Comparison of ENCODE assay signal across 10 cellular contexts in the genomic region with DNA sequence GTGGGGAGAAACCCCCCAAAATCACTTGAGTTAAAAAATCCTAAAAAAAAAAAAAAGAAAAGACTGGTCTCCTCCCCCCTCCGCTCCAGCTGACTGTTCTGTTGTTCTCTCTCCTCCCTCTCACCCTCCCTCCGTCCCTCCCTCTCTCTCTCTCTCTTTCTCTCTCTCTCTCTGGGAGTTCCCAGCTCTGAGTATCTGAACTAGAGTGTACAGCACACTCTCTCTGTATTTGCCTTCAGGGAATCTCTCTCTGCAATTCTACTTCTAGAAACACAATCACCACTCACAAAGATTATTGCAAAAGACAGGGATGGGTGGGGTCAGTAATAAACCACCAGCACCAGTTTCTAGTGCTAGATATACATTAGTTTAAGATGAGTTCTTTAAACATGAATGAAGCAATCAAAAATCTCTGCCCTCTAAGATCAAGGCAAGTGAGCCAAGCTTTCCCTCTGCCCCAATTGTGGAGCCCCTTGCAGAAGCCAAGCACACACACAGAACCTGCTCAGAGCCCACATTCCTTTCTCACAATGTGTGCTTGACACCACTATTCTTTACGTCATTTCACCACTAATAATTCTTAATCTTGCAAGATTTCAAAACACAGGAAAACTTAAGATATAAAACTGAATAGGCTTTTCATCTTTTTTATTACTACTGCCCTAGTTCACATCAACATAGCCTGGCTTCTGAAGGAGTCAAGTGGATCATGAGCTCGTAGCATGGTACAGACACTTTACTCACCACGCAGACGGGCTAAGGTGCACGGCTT.
DNase-seq lines count a peak whose midpoint lies in the region; ATAC-seq and TF ChIP-seq lines count a peak whose summit lies in the region.
"Had no signal": no experiment of that assay in that cellular context is flagged by ENCODE, and none has a peak within 500 bp of the region (broad histone marks: within the 10 kb centered on the region; RNA-seq: fewer than 3 reads in every experiment).

No MANE protein-coding gene starts in this region.

- TF ChIP-seq CTCF in AG09319 (IDR thresholded peaks at IDR 0.05; ENCODE audit: low read depth, low read length) (no peak), PC-9 (conservative IDR thresholded peaks at IDR 0.05) (peak; percentile 54), fibroblast of the aortic adventitia (IDR thresholded peaks at IDR 0.05; ENCODE audit: insufficient read depth, low read length) (no peak), osteoblast (IDR thresholded peaks at IDR 0.05; ENCODE audit: extremely low read depth, low read depth, low read length) (no peak)

- POLR2A ChIA-PET in PC-9 (lab: Charles Lee; ENCODE audit: unreplicated experiment), result interaction anchor here (0.5 to 0.6 kb wide), 2 partner anchors 19 to 182 kb away, joined by 4 to 6 read pairs; no protein-coding TSS in a partner anchor

- BruUV-seq in PC-9 (replicated peaks; lab: Mats Ljungman, UMichigan), result no TSS peak

- H2AFZ ChIP-seq in PC-9 (no peak overlapping the region), osteoblast (ENCODE audit: low read length) (no peak overlapping the region)

- H3K36me3 ChIP-seq in PC-9 (ENCODE audit: low read depth), result peaks cover 9% of the 10 kb centered on the region; the same call in 1 of the 2 replicates
- no peaks in the 10 kb centered on the region for H3K36me3 ChIP-seq in osteoblast (ENCODE audit: insufficient read depth, low read length)
- H3K36me3 ChIP-seq: right lobe of liver had no signal

- H3K27ac ChIP-seq in PC-9 (peak overlapping the region; percentile 94), osteoblast (ENCODE audit: low read depth, low read length) (peak overlapping the region; percentile 17)
- H3K27ac ChIP-seq: right lobe of liver had no signal

- ATAC-seq in GM19455 (IDR thresholded peaks at IDR 0.05; ENCODE audit: unreplicated experiment) (no peak), HG02973 (IDR thresholded peaks at IDR 0.05; ENCODE audit: unreplicated experiment) (no peak)
- ATAC-seq: HCT116 had no signal

- H3K4me3 ChIP-seq in PC-9, result peak overlapping the region; percentile 33; the same call in 1 of the 2 replicates
- H3K4me3 ChIP-seq in fibroblast of the aortic adventitia (ENCODE audit: low read depth, low read length), result peak overlapping the region; percentile 50
- peak overlapping the region; percentile 36 for H3K4me3 ChIP-seq in osteoblast (ENCODE audit: insufficient read depth, low read length)
- H3K4me3 ChIP-seq: right lobe of liver had no signal

- H3K9me3 ChIP-seq in PC-9 (ENCODE audit: insufficient read depth, low read depth), result no peaks in the 10 kb centered on the region
- no peaks in the 10 kb centered on the region for H3K9me3 ChIP-seq in osteoblast (ENCODE audit: low read depth, low read length)
- H3K9me3 ChIP-seq: right lobe of liver had no signal

- peaks cover 47% of the 10 kb centered on the region for H3F3A ChIP-seq in PC-9 (ENCODE audit: insufficient read depth, low read depth)

- H3K79me2 ChIP-seq in PC-9 (ENCODE audit: low read depth) (peaks cover 92% of the 10 kb centered on the region), osteoblast (ENCODE audit: insufficient read depth, low read length) (peaks cover 85% of the 10 kb centered on the region)

- H3K4me2 ChIP-seq in PC-9, result peak overlapping the region; percentile 73
- peak overlapping the region; percentile 66 for H3K4me2 ChIP-seq in osteoblast (ENCODE audit: insufficient read depth, low read length)

- CTCF ChIA-PET in PC-9 (lab: Charles Lee), result interaction anchor here (0.6 kb wide), 1 partner anchor 25 kb away, joined by 3 read pairs; no protein-coding TSS in a partner anchor

- H3K27me3 ChIP-seq in PC-9 (ENCODE audit: insufficient read depth, low read depth), result no peaks in the 10 kb centered on the region
- H3K27me3 ChIP-seq in osteoblast (ENCODE audit: insufficient read depth, low read length), result no peaks in the 10 kb centered on the region
- H3K27me3 ChIP-seq: right lobe of liver had no signal

- H4K20me1 ChIP-seq in PC-9 (ENCODE audit: insufficient read depth) (peaks cover 10% of the 10 kb centered on the region; the same call in 1 of the 2 replicates), osteoblast (ENCODE audit: insufficient read depth, low read length) (peaks cover 53% of the 10 kb centered on the region)

- intact Hi-C loops in PC-9 (cut with micrococcal nuclease; ENCODE audit: unreplicated experiment), result loop anchor here (1.0 to 2.0 kb wide), 3 partner anchors 54 to 268 kb away; no protein-coding TSS in a partner anchor

- peak; percentile 69 for DNase-seq in AG09319 (ENCODE audit: extremely low read depth, low read depth)
- peak; percentile 49 to 100 for DNase-seq in PC-9
- DNase-seq in fibroblast of the aortic adventitia (ENCODE audit: low read depth), result peak; percentile 91
- DNase-seq in osteoblast (ENCODE audit: insufficient read length, low spot score, missing footprints), result no peak
- DNase-seq in NCI-H187 treated with DMSO at 0.1 percent for 48 hours (lab: John Stamatoyannopoulos, UW), result no peak
- DNase-seq in NCI-H1092 (lab: John Stamatoyannopoulos, UW), result no peak
- DNase-seq: right lobe of liver had no signal

- H3K9me2 ChIP-seq in PC-9 (ENCODE audit: insufficient read depth), result 0 out of 2 replicates have a peak, but pooled peaks cover 4% of the 10 kb centered on the region

- H3K4me1 ChIP-seq in PC-9 (replicated peaks; ENCODE audit: insufficient read depth), result peaks cover 52% of the 10 kb centered on the region
- H3K4me1 ChIP-seq in osteoblast (ENCODE audit: insufficient read depth, low read length), result peaks cover 33% of the 10 kb centered on the region

Comparison
In these comparisons a context has a peak if more than half of its experiments do, and no peak if none do; other contexts are left out.
1. DNase-seq: peak in AG09319 (single experiment), PC-9 (2 of 2) and fibroblast of the aortic adventitia (single experiment); none in osteoblast (single experiment), NCI-H187 treated with DMSO at 0.1 percent for 48 hours (single experiment) and NCI-H1092 (single experiment).
2. Peak in every context shown above with its lines, with median percentiles within 50 percentile points of each other: H3K4me3 ChIP-seq.